ENCODE assay signal across 8 cellular contexts in the genomic region with DNA sequence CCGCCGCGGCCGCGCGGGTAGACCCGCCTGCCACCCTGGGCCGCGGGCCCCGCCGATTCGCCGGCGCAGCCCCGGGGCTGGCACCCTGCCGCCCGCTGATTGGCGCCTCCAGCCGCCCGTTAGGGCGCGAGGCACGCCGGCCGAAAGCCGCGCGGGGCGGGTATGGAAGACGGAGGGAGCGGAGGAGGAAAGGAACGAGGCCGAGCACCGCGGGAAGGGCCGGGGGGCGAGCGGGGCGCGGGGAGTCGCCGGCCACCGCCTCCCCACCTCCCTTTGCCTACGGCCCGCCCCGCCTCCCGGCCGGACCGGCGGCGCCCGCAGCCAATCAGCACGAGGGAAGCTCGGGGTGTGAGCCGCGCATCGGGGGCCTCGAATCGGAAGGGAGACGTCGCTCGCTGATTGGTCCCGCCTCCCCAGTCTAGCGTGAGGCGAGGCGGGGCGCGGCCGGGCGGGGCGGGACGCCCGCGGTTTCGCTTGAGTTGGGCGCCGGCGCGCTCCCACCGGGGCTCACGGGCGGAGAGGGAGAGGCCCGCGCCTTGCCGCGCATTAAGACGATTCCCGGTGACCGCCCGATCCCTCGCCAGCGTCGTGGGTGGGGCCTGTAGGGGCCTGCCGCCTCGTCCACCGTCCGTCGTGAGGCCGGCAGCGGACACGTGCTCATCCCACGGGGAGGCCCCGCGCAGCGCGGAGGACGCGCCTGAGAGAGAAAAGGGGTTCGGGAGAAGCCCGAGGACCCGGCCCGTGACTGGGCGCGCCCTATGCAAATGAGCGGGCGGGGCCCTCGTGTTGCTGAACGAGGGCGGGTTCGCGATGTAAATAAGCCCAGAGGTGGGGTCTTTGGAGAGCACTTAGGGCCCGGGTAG. TPM values are rescaled to one million over a fixed set of nuclear protein-coding genes. Genes with fewer than 3 reads are reported as not detected.
DNase-seq lines count a peak whose midpoint lies in the region; ATAC-seq lines count a peak whose summit lies in the region.

No MANE protein-coding gene starts in this region.

- peak overlapping the region; percentile 72 for H3K4me2 ChIP-seq in mesendoderm (ENCODE audit: low read length)

- peak overlapping the region; percentile 95 for H3K9ac ChIP-seq in mesendoderm (ENCODE audit: low read length)

- H4K5ac ChIP-seq in mesendoderm (ENCODE audit: low read length): no peak overlapping the region

- peak overlapping the region; percentile 100 for H3K18ac ChIP-seq in mesendoderm (ENCODE audit: low read length)

- H3K4me1 Mint-ChIP-seq in effector memory CD8-positive, alpha-beta T cell (ENCODE audit: low read depth in 2 of 2): peaks cover 30 to 32% of the 10 kb centered on the region in 2 donors

- peaks cover 15% of the 10 kb centered on the region for H3K4me1 ChIP-seq in mesendoderm (ENCODE audit: control insufficient read depth, low read depth, low read length)

- H3K27me3 Mint-ChIP-seq in effector memory CD8-positive, alpha-beta T cell: no peaks in the 10 kb centered on the region

- H2BK5ac ChIP-seq in mesendoderm (ENCODE audit: low read length): peak overlapping the region; percentile 97

- peak overlapping the region; percentile 71 to 74 for H3K4me3 Mint-ChIP-seq in effector memory CD8-positive, alpha-beta T cell

- H3K4ac ChIP-seq in mesendoderm (ENCODE audit: low read depth, low read length): peak overlapping the region; percentile 98

- peaks cover 33% of the 10 kb centered on the region for H3K79me2 ChIP-seq in mesendoderm (ENCODE audit: control insufficient read depth, insufficient read depth, low read length)

- no peaks in the 10 kb centered on the region for H3K27me3 ChIP-seq in mesendoderm (ENCODE audit: insufficient read depth, low read length, poor library complexity)

- no peak overlapping the region for H2AK5ac ChIP-seq in mesendoderm (ENCODE audit: low read length)

- H4K8ac ChIP-seq in mesendoderm (ENCODE audit: low read depth, low read length): no peak overlapping the region

- H3K36me3 ChIP-seq in mesendoderm (ENCODE audit: control insufficient read depth, insufficient read depth, low read length): no peaks in the 10 kb centered on the region

- peak overlapping the region; percentile 95 for H3K23ac ChIP-seq in mesendoderm (ENCODE audit: low read length)

- no peaks in the 10 kb centered on the region for H3K9me3 Mint-ChIP-seq in effector memory CD8-positive, alpha-beta T cell

- ATAC-seq in GM21360 (IDR thresholded peaks at IDR 0.05; ENCODE audit: unreplicated experiment): peak; percentile 81
- ATAC-seq in effector memory CD8-positive, alpha-beta T cell (replicated peaks): peak; percentile 77

- H3K36me3 Mint-ChIP-seq in effector memory CD8-positive, alpha-beta T cell (ENCODE audit: insufficient read depth): peaks cover 8% of the 10 kb centered on the region

- H2BK120ac ChIP-seq in mesendoderm (ENCODE audit: low read depth, low read length): peak overlapping the region; percentile 88

- no peak overlapping the region for H2BK15ac ChIP-seq in mesendoderm (replicated peaks; ENCODE audit: low read depth)

- H3K4me3 ChIP-seq in mesendoderm (ENCODE audit: low read length): peak overlapping the region; percentile 55

- peak overlapping the region; percentile 99 for H3K56ac ChIP-seq in mesendoderm (ENCODE audit: low read length)

- DNase-seq in COLO668 (lab: John Stamatoyannopoulos, UW; ENCODE audit: unreplicated experiment) (peak; percentile 99), HT-29 (ENCODE audit: low spot score) (peak; percentile 89), mesendoderm (peak; percentile 98)
- peak; percentile 94 for DNase-seq in NK-92 treated with Interleukin-12 subunit alpha and Interleukin-12 subunit beta, amount 100 ng/mL, for 24 hours (lab: John Stamatoyannopoulos, UW)
- peak; percentile 78 to 92 (median 79) for DNase-seq in activated CD8-positive, alpha-beta memory T cell treated with anti-CD3 and anti-CD28 coated beads for 48 hours (ENCODE audit: low read depth in 2 of 3, low spot score in 2 of 3)
- peak; percentile 87 to 92 (median 91) for DNase-seq in effector memory CD8-positive, alpha-beta T cell
- DNase-seq in stimulated activated CD8-positive, alpha-beta memory T cell treated with anti-CD3 and anti-CD28 coated beads, Interleukin-12 subunit alpha, Interleukin-12 subunit beta, amount 100 ng/mL, for 4 hours (ENCODE audit: low read depth): peak; percentile 93

- peak overlapping the region; percentile 86 to 88 for H3K27ac Mint-ChIP-seq in effector memory CD8-positive, alpha-beta T cell

- WGBS in mesendoderm (ENCODE audit: extremely low coverage, insufficient coverage, low lambda C conversion rate): no CpG with 5 or more reads among the region's 122 CpGs

- peak overlapping the region; percentile 100 for H3K27ac ChIP-seq in mesendoderm (ENCODE audit: low read depth, low read length)

- no peaks in the 10 kb centered on the region for H3K79me1 ChIP-seq in mesendoderm (ENCODE audit: low read length)

RNA-seq across cellular contexts. Expression of gene SMAD2, which starts 0.6 kb away (rescaled TPM):
- total RNA-seq in HT-29 (2014; rRNA removed; shearing (Covaris generic)): 21.3 and 33.4 TPM in 2 replicates
- 51.5 TPM for polyA plus RNA-seq in mesendoderm (2013, experiment 1 of 2)
- polyA plus RNA-seq in mesendoderm (2013, experiment 2 of 2): 53.8 TPM

Comparison
In these comparisons a context has a peak if more than half of its experiments do, and no peak if none do; other contexts are left out.
1. Peak in every context shown above with its lines: DNase-seq, ATAC-seq, H3K4me3 ChIP-seq and H3K27ac ChIP-seq.